In the genomic region with DNA sequence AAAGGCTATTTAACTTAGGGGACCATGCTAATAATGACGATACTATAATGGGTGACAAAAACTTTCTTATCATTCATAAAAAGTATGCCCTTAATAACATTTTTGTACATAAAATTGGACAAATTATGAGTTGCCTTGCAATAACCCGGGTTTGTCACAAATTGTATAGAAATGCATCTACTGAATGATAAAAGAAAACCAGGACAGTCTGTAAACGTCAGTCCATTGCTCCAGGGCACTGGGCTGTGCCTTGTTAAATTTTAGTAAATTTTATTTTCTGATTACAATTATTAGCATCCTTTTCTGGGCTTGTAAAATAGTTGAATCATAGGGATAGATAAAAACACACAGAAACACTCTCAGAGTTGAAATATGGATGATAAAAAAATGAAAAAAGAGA, we compare ENCODE assay signal across 33 cellular contexts.
"Had no signal": no experiment of that assay in that cellular context is flagged by ENCODE, and none has a peak within 500 bp of the region (broad histone marks: within the 10 kb centered on the region; RNA-seq: fewer than 3 reads in every experiment).

No MANE protein-coding gene starts in this region.

- H3K27ac ChIP-seq: KMS-11 had no signal

- H3K4me3 ChIP-seq: MG63 had no signal

- H3K4me2 ChIP-seq: KMS-11 had no signal

- H3K9me3 ChIP-seq: MG63 had no signal

- H3K36me3 ChIP-seq: MG63 had no signal

- H3K27me3 ChIP-seq: MG63 had no signal

- H3K9ac ChIP-seq: KMS-11 had no signal

- DNase-seq: Kasumi-1, MG63, MM.1S, MV-4-11, NCI-H1048, NCI-H1092, NCI-H1092 treated with DMSO at 0.1 percent for 48 hours, NCI-H1105, NCI-H1105 treated with DMSO at 0.1 percent for 48 hours, NCI-H1417, NCI-H1417 treated with DMSO at 0.1 percent for 48 hours, NCI-H1436, NCI-H1436 treated with DMSO at 0.1 percent for 48 hours, NCI-H146, NCI-H1694, NCI-H1694 treated with DMSO at 0.1 percent for 48 hours, NCI-H187, NCI-H187 treated with DMSO at 0.1 percent for 48 hours, NCI-H1930, NCI-H2029, NCI-H2029 treated with DMSO at 0.1 percent for 48 hours, NCI-H2081, NCI-H2081 treated with DMSO at 0.1 percent for 48 hours, NCI-H2107, NCI-H2171, NCI-H2171 treated with DMSO at 0.1 percent for 48 hours, NCI-H2227 treated with DMSO at 0.1 percent for 48 hours, NCI-H226, NCI-H345, NCI-H446, NCI-H446 treated with DMSO at 0.1 percent for 48 hours, NCI-H510A had no signal
